ENCODE assay signal across 6 cellular contexts in genomic region chr6:30741789-30742315, GRCh38. TPM values are rescaled to one million over a fixed set of nuclear protein-coding genes. Genes with fewer than 3 reads are reported as not detected.
DNase-seq lines count a peak whose midpoint lies in the region; ATAC-seq and TF ChIP-seq lines count a peak whose summit lies in the region.

No MANE protein-coding gene starts in this region.

- H3K27me3 Mint-ChIP-seq in activated naive CD4-positive, alpha-beta T cell treated with anti-CD3 and anti-CD28 coated beads, Interleukin-2, amount 50 U/mL, for 24 hours = no peaks in the 10 kb centered on the region
- no peaks in the 10 kb centered on the region for H3K27me3 Mint-ChIP-seq in stimulated activated memory B cell treated with anti-CD40 and anti-IgM and Interleukin-4, amounts not matched to agents 10 μg/mL and 1 μg/mL and 100 μg/mL, for 72 hours

- peak overlapping the region; percentile 69 to 91 (median 84) for H3K4me3 ChIP-seq in esophagus muscularis mucosa

- TF ChIP-seq EP300 in esophagus muscularis mucosa (IDR thresholded peaks at IDR 0.05) = no peak

- TF ChIP-seq POLR2A in esophagus muscularis mucosa (IDR thresholded peaks at IDR 0.05; ENCODE audit: low read depth) = no peak

- peak overlapping the region; percentile 94 for H3K27ac Mint-ChIP-seq in activated naive CD4-positive, alpha-beta T cell treated with anti-CD3 and anti-CD28 coated beads, Interleukin-2, amount 50 U/mL, for 24 hours
- H3K27ac Mint-ChIP-seq in stimulated activated memory B cell treated with anti-CD40 and anti-IgM and Interleukin-4, amounts not matched to agents 10 μg/mL and 1 μg/mL and 100 μg/mL, for 72 hours = peak overlapping the region; percentile 83

- 8% methylated on average over 13 of the region's 13 CpGs for WGBS in esophagus muscularis mucosa

- DNase-seq in activated naive CD4-positive, alpha-beta T cell treated with Interleukin-2 at 50 U/mL for 16 hours = no peak
- DNase-seq in esophagus muscularis mucosa (ENCODE audit: extremely low spot score) (no peak), NOMO-1 treated with DMSO at 0.1 percent for 48 hours (lab: John Stamatoyannopoulos, UW; ENCODE audit: unreplicated experiment) (no peak), SIG-M5 treated with dmso at 0.1 percent for 504 hours (lab: John Stamatoyannopoulos, UW; ENCODE audit: unreplicated experiment) (no peak)

- H3K36me3 Mint-ChIP-seq in activated naive CD4-positive, alpha-beta T cell treated with anti-CD3 and anti-CD28 coated beads, Interleukin-2, amount 50 U/mL, for 24 hours = peaks cover 27% of the 10 kb centered on the region
- peaks cover 36% of the 10 kb centered on the region for H3K36me3 Mint-ChIP-seq in stimulated activated memory B cell treated with anti-CD40 and anti-IgM and Interleukin-4, amounts not matched to agents 10 μg/mL and 1 μg/mL and 100 μg/mL, for 72 hours

- TF ChIP-seq CTCF in esophagus muscularis mucosa (IDR thresholded peaks at IDR 0.05) = no peak

- intact Hi-C loops in esophagus muscularis mucosa (cut with DNase I) = loop anchor here (5.0 kb wide), 2 partner anchors 80 to 135 kb away; no protein-coding TSS in a partner anchor

- H3K9me3 ChIP-seq in esophagus muscularis mucosa = no peaks in the 10 kb centered on the region

- ATAC-seq in stimulated activated memory B cell treated with anti-CD40 and anti-IgM and Interleukin-4, amounts not matched to agents 10 μg/mL and 1 μg/mL and 100 μg/mL, for 72 hours = no peak

- H3K4me1 ChIP-seq in esophagus muscularis mucosa = peaks cover 43 to 73% (median 60%) of the 10 kb centered on the region in 4 donors

- peaks cover 19 to 46% (median 43%) of the 10 kb centered on the region in 4 donors for H3K36me3 ChIP-seq in esophagus muscularis mucosa

- peak overlapping the region; percentile 97 for H3K4me3 Mint-ChIP-seq in activated naive CD4-positive, alpha-beta T cell treated with anti-CD3 and anti-CD28 coated beads, Interleukin-2, amount 50 U/mL, for 24 hours
- H3K4me3 Mint-ChIP-seq in stimulated activated memory B cell treated with anti-CD40 and anti-IgM and Interleukin-4, amounts not matched to agents 10 μg/mL and 1 μg/mL and 100 μg/mL, for 72 hours = peak overlapping the region; percentile 90

- H3K27me3 ChIP-seq in esophagus muscularis mucosa = no peaks in the 10 kb centered on the region

- H3K27ac ChIP-seq in esophagus muscularis mucosa (replicated peaks in 1 of 4) = peak overlapping the region; percentile 90 to 99 (median 90)

- H3K9me3 Mint-ChIP-seq in activated naive CD4-positive, alpha-beta T cell treated with anti-CD3 and anti-CD28 coated beads, Interleukin-2, amount 50 U/mL, for 24 hours = no peaks in the 10 kb centered on the region
- no peaks in the 10 kb centered on the region for H3K9me3 Mint-ChIP-seq in stimulated activated memory B cell treated with anti-CD40 and anti-IgM and Interleukin-4, amounts not matched to agents 10 μg/mL and 1 μg/mL and 100 μg/mL, for 72 hours

- H3K4me1 Mint-ChIP-seq in activated naive CD4-positive, alpha-beta T cell treated with anti-CD3 and anti-CD28 coated beads, Interleukin-2, amount 50 U/mL, for 24 hours = peaks cover 71% of the 10 kb centered on the region
- peaks cover 45% of the 10 kb centered on the region for H3K4me1 Mint-ChIP-seq in stimulated activated memory B cell treated with anti-CD40 and anti-IgM and Interleukin-4, amounts not matched to agents 10 μg/mL and 1 μg/mL and 100 μg/mL, for 72 hours

RNA-seq across cellular contexts. Expression of gene FLOT1, which starts 0.6 kb away (rescaled TPM):
- 100 to 1,000 TPM; 115 to 214 (median 166) TPM for total RNA-seq in esophagus muscularis mucosa

RNA-seq across cellular contexts. Expression of gene IER3, which starts 2.5 kb away (rescaled TPM):
- 10 to 100 TPM in 2 of 4 donors, 1 to 10 TPM in 2; 8.9 to 45.4 (median 11.0) TPM for total RNA-seq in esophagus muscularis mucosa

RNA-seq across cellular contexts. Expression of gene TUBB, which starts 21.7 kb away (rescaled TPM):
- 100 to 1,000 TPM; 208 to 398 (median 272) TPM for total RNA-seq in esophagus muscularis mucosa

RNA-seq across cellular contexts. Expression of gene MDC1, which starts 24.8 kb away (rescaled TPM):
- total RNA-seq in esophagus muscularis mucosa = 10 to 100 TPM; 10.8 to 20.3 (median 13.1) TPM

RNA-seq across cellular contexts. Expression of gene NRM, which starts 51.1 kb away (rescaled TPM):
- 10 to 100 TPM in 1 of 4 donors, 1 to 10 TPM in 3; 4.6 to 10.2 (median 6.2) TPM for total RNA-seq in esophagus muscularis mucosa
